ENCODE assay signal across 11 cellular contexts in genomic region chr17:31320231-31320630, GRCh38. TPM values are rescaled to one million over a fixed set of nuclear protein-coding genes. Genes with fewer than 3 reads are reported as not detected.
DNase-seq lines count a peak whose midpoint lies in the region; ATAC-seq, FAIRE-seq and TF ChIP-seq lines count a peak whose summit lies in the region.
"Had no signal": no experiment of that assay in that cellular context is flagged by ENCODE, and none has a peak within 500 bp of the region (broad histone marks: within the 10 kb centered on the region; RNA-seq: fewer than 3 reads in every experiment).

No MANE protein-coding gene starts in this region.

- H3K36me3 Mint-ChIP-seq in activated CD8-positive, alpha-beta T cell treated with anti-CD3 and anti-CD28 coated beads, Interleukin-2, amount 10 ng/mL, durations not matched to agents 7 days and 5 days (ENCODE audit: low read depth), result peaks cover 35% of the 10 kb centered on the region

- ATAC-seq in right lobe of liver (no peak), HepG2 (no peak), lower lobe of right lung (no peak)
- ATAC-seq in activated CD8-positive, alpha-beta T cell treated with anti-CD3 and anti-CD28 coated beads, Interleukin-2, amount 10 ng/mL, durations not matched to agents 7 days and 5 days, result no peak
- ATAC-seq: heart right ventricle had no signal

- in situ Hi-C loops in HepG2 (cut with HindIII; ENCODE audit: extremely low pct_ligation_motif_present, low pct_unique_long_range_greater_than_20kb) (no loop called here), HAP-1 (cut with MboI; ENCODE audit: low sequenced_read_pairs) (no loop called here)

- intact Hi-C loops in right lobe of liver (cut with DNase I) (no loop called here), HepG2 (cut with micrococcal nuclease; ENCODE audit: unreplicated experiment) (no loop called here), lower lobe of right lung (cut with DNase I) (no loop called here), tibial artery (cut with DNase I; ENCODE audit: low total_unique reads) (no loop called here)

- peak overlapping the region in 1 of 3 donors; percentile 19 for H3K4me3 ChIP-seq in right lobe of liver
- H3K4me3 ChIP-seq in HepG2 (replicated peaks in 1 of 3; ENCODE audit: insufficient read depth in 1 of 3, low read depth in 2 of 3, low read length in 3 of 3), result no peak overlapping the region
- H3K4me3 ChIP-seq in lower lobe of right lung, result peak overlapping the region; percentile 45
- peak overlapping the region in 1 of 2 donors; percentile 15 for H3K4me3 ChIP-seq in tibial artery
- no peak overlapping the region for H3K4me3 ChIP-seq in HAP-1

- H4K20me1 ChIP-seq in HepG2 (ENCODE audit: insufficient read depth, low read length), result no peaks in the 10 kb centered on the region

- peak overlapping the region; percentile 93 for H3K27ac Mint-ChIP-seq in activated CD8-positive, alpha-beta T cell treated with anti-CD3 and anti-CD28 coated beads, Interleukin-2, amount 10 ng/mL, durations not matched to agents 7 days and 5 days

- H3K4me1 Mint-ChIP-seq in activated CD8-positive, alpha-beta T cell treated with anti-CD3 and anti-CD28 coated beads, Interleukin-2, amount 10 ng/mL, durations not matched to agents 7 days and 5 days (ENCODE audit: low read depth), result peaks cover 39% of the 10 kb centered on the region

- H3K4me3 Mint-ChIP-seq in activated CD8-positive, alpha-beta T cell treated with anti-CD3 and anti-CD28 coated beads, Interleukin-2, amount 10 ng/mL, durations not matched to agents 7 days and 5 days, result peak overlapping the region; percentile 74

- H3K9me3 Mint-ChIP-seq in activated CD8-positive, alpha-beta T cell treated with anti-CD3 and anti-CD28 coated beads, Interleukin-2, amount 10 ng/mL, durations not matched to agents 7 days and 5 days (ENCODE audit: insufficient read depth), result no peaks in the 10 kb centered on the region

- no TSS peak for BruUV-seq in HepG2 (replicated peaks; lab: Mats Ljungman, UMichigan)

- H2AFZ ChIP-seq in HepG2 (ENCODE audit: low read length), result no peak overlapping the region

- no peaks in the 10 kb centered on the region for H3K9me3 ChIP-seq in right lobe of liver
- H3K9me3 ChIP-seq in HepG2 (ENCODE audit: low read length), result no peaks in the 10 kb centered on the region
- no peaks in the 10 kb centered on the region for H3K9me3 ChIP-seq in lower lobe of right lung
- H3K9me3 ChIP-seq in tibial artery, result no peaks in the 10 kb centered on the region
- no peaks in the 10 kb centered on the region for H3K9me3 ChIP-seq in HAP-1
- H3K9me3 ChIP-seq: heart right ventricle had no signal

- no peak for TF ChIP-seq CTCF in right lobe of liver (IDR thresholded peaks at IDR 0.05)
- no peak for TF ChIP-seq CTCF in HepG2 (CRISPR knock-in tag; IDR thresholded peaks at IDR 0.05)
- no peak for TF ChIP-seq CTCF in lower lobe of right lung (IDR thresholded peaks at IDR 0.05)
- no peak for TF ChIP-seq CTCF in tibial artery (IDR thresholded peaks at IDR 0.05)

- TF ChIP-seq POLR2A in right lobe of liver (IDR thresholded peaks at IDR 0.05), result no peak
- no peak for TF ChIP-seq POLR2A in HepG2 (IDR thresholded peaks at IDR 0.05; ENCODE audit: insufficient read depth in 1 of 2, low read depth in 2 of 2, low read length in 2 of 2)

- WGBS in right lobe of liver (ENCODE audit: insufficient coverage, low coverage, low lambda C conversion rate, missing lambda C conversion rate), result 77% methylated on average over 2 of the region's 2 CpGs
- 98% methylated on average over 2 of the region's 2 CpGs for WGBS in HepG2 (ENCODE audit: low lambda C conversion rate)

- no peak for DNase-seq in right lobe of liver
- DNase-seq in HepG2 (ENCODE audit: low spot score), result no peak
- DNase-seq in activated CD8-positive, alpha-beta T cell treated with anti-CD3 and anti-CD28 coated beads, Interleukin-2, amount 10 ng/mL, durations not matched to agents 7 days and 5 days, result no peak
- DNase-seq in lower lobe of right lung, result no peak
- no peak for DNase-seq in retina
- no peak for DNase-seq in tibial artery
- DNase-seq in islet precursor cell, result no peak
- DNase-seq in HAP-1 (ENCODE audit: low spot score in 2 of 2), result no peak
- DNase-seq: heart right ventricle, NCI-H1694 treated with DMSO at 0.1 percent for 48 hours, SHP77 had no signal

- H3K27me3 Mint-ChIP-seq in activated CD8-positive, alpha-beta T cell treated with anti-CD3 and anti-CD28 coated beads, Interleukin-2, amount 10 ng/mL, durations not matched to agents 7 days and 5 days (ENCODE audit: low read depth), result no peaks in the 10 kb centered on the region

- H3K4me1 ChIP-seq in right lobe of liver, result no peaks in the 10 kb centered on the region
- no peaks in the 10 kb centered on the region for H3K4me1 ChIP-seq in HepG2 (ENCODE audit: insufficient read depth, low read length)
- H3K4me1 ChIP-seq in lower lobe of right lung, result peaks cover 11% of the 10 kb centered on the region
- H3K4me1 ChIP-seq in tibial artery, result no peaks in the 10 kb centered on the region
- peaks cover 2% of the 10 kb centered on the region; the same call in 1 of the 2 replicates for H3K4me1 ChIP-seq in HAP-1

- FAIRE-seq in HepG2 (lab: Jason Lieb, UNC), result no peak

- H3K27ac ChIP-seq in right lobe of liver (peak overlapping the region in 2 of 3 donors; percentile 17 to 66), HepG2 (ENCODE audit: extremely low read length, insufficient read depth, low read length) (no peak overlapping the region), lower lobe of right lung (peak overlapping the region; percentile 77), tibial artery (no peak overlapping the region)

- POLR2A ChIA-PET in HepG2 (lab: Yijun Ruan, JAX), result no interaction called here
- POLR2A ChIA-PET in activated CD8-positive, alpha-beta T cell treated with anti-CD3 and anti-CD28 coated beads, Interleukin-2, amount 10 ng/mL, durations not matched to agents 7 days and 5 days (lab: Charles Lee), result interaction anchor here (0.8 to 6.2 kb wide), 3 partner anchors 9 to 510 kb away, joined by 3 to 185 read pairs (median 4); partner anchors contain the start of gene EVI2B

- H3K4me2 ChIP-seq in HepG2 (ENCODE audit: low read depth, low read length), result no peak overlapping the region

- H3K36me3 ChIP-seq in right lobe of liver (no peaks in the 10 kb centered on the region), HepG2 (replicated peaks in 1 of 2; ENCODE audit: control insufficient read depth in 1 of 2, insufficient read depth in 2 of 2, low read length in 2 of 2) (no peaks in the 10 kb centered on the region; a peak in 1 of 5 replicates), lower lobe of right lung (no peaks in the 10 kb centered on the region), tibial artery (peaks cover 0 to 4% (median 0%) of the 10 kb centered on the region in 3 donors), HAP-1 (replicated peaks) (no peaks in the 10 kb centered on the region)

- no peaks in the 10 kb centered on the region for H3K79me2 ChIP-seq in HepG2 (ENCODE audit: insufficient read depth, low read length)

- no peak overlapping the region for H3K9ac ChIP-seq in HepG2 (ENCODE audit: insufficient read depth, low read depth, low read length)

- no peak for TF ChIP-seq RAD21 in HepG2 (CRISPR knock-in tag; IDR thresholded peaks at IDR 0.05)

- CTCF ChIA-PET in HepG2 (lab: Yijun Ruan, JAX; ENCODE audit: low intra/inter-chr PET ratio, low total read pairs), result no interaction called here
- CTCF ChIA-PET in activated CD8-positive, alpha-beta T cell treated with anti-CD3 and anti-CD28 coated beads, Interleukin-2, amount 10 ng/mL, durations not matched to agents 7 days and 5 days (lab: Charles Lee), result interaction anchor here (3.2 kb wide), 1 partner anchor 9 kb away, joined by 24 read pairs; no protein-coding TSS in a partner anchor

- H3K27me3 ChIP-seq in right lobe of liver (no peaks in the 10 kb centered on the region), HepG2 (ENCODE audit: control insufficient read depth in 1 of 2, insufficient read depth in 2 of 2, low read length in 2 of 2) (no peaks in the 10 kb centered on the region), lower lobe of right lung (ENCODE audit: low read depth) (no peaks in the 10 kb centered on the region), tibial artery (no peaks in the 10 kb centered on the region), HAP-1 (ENCODE audit: low read depth) (no peaks in the 10 kb centered on the region)
- H3K27me3 ChIP-seq: heart right ventricle had no signal

- TF ChIP-seq EP300 in HepG2 (IDR thresholded peaks at IDR 0.05; ENCODE audit: low read depth in 2 of 2, low read length in 2 of 2) (no peak), HepG2 (CRISPR knock-in tag; IDR thresholded peaks at IDR 0.05; ENCODE audit: borderline replicate concordance) (no peak)

RNA-seq across cellular contexts. Expression of gene EVI2A, which starts 1.2 kb away (rescaled TPM):
- total RNA-seq in right lobe of liver, result 1 to 10 TPM in 5 of 6 experiments, under 1 TPM in 1; 0.26 to 5.5 (median 2.4) TPM
- total RNA-seq in HepG2 (2016; rRNA removed; fragmentation: Illumina TruSeq; extraction: Trizol), result not detected in 2 replicates
- total RNA-seq in HepG2 (2016; cell fraction: cytosol; rRNA removed; fragmentation: Illumina TruSeq; extraction: Trizol; ENCODE audit: low read depth), result not detected in 2 replicates
- total RNA-seq in HepG2 (2016; cell fraction: insoluble cytoplasmic fraction; rRNA removed; fragmentation: Illumina TruSeq; extraction: Trizol), result not detected in 2 replicates
- total RNA-seq in HepG2 (2016; cell fraction: membrane; rRNA removed; fragmentation: Illumina TruSeq; extraction: Trizol), result not detected in 2 replicates
- total RNA-seq in HepG2 (2016; cell fraction: nucleus; rRNA removed; fragmentation: Illumina TruSeq; extraction: Trizol), result not detected in 2 replicates
- not detected in 2 replicates for polyA plus RNA-seq in HepG2 (2011; rRNA removed)
- polyA plus RNA-seq in HepG2 (2011; cell fraction: cytosol; rRNA removed), result not detected in 2 replicates
- not detected in 2 replicates for polyA plus RNA-seq in HepG2 (2011; cell fraction: nucleus; rRNA removed)
- not detected in 2 replicates for polyA plus RNA-seq in HepG2 (2012)
- polyA plus RNA-seq in HepG2 (2016; cell fraction: cytosol; fragmentation: Illumina TruSeq; extraction: Trizol; ENCODE audit: low read depth), result not detected in 2 replicates
- polyA plus RNA-seq in HepG2 (2016; cell fraction: insoluble cytoplasmic fraction; fragmentation: Illumina TruSeq; extraction: Trizol; ENCODE audit: low read depth), result not detected in 2 replicates
- polyA plus RNA-seq in HepG2 (2016; cell fraction: membrane; fragmentation: Illumina TruSeq; extraction: Trizol; ENCODE audit: low read depth), result not detected in 2 replicates
- polyA plus RNA-seq in HepG2 (2016; cell fraction: nucleus; fragmentation: Illumina TruSeq; extraction: Trizol; ENCODE audit: insufficient read depth, low read depth), result not detected in 2 replicates
- polyA minus RNA-seq in HepG2 (2011; rRNA and poly(A)+ RNA removed; ENCODE audit: low replicate concordance), result not detected in 2 replicates
- polyA minus RNA-seq in HepG2 (2011; cell fraction: cytosol; rRNA and poly(A)+ RNA removed), result not detected in 2 replicates
- polyA minus RNA-seq in HepG2 (2011; cell fraction: nucleus; rRNA and poly(A)+ RNA removed), result not detected in 2 replicates
- total RNA-seq in activated CD8-positive, alpha-beta T cell treated with anti-CD3 and anti-CD28 coated beads, Interleukin-2, amount 10 ng/mL, durations not matched to agents 7 days and 5 days, result 10 to 100 TPM; 40.4 to 44.2 TPM
- total RNA-seq in lower lobe of right lung, result 45.2 TPM

RNA-seq across cellular contexts. Expression of gene EVI2B, which starts 6.4 kb away (rescaled TPM):
- total RNA-seq in right lobe of liver (1 to 10 TPM; 1.5 to 9.4 (median 4.9) TPM), HepG2 (2016; rRNA removed; fragmentation: Illumina TruSeq; extraction: Trizol) (not detected in 2 replicates), lower lobe of right lung (130 TPM)
- total RNA-seq in HepG2 (2016; cell fraction: cytosol; rRNA removed; fragmentation: Illumina TruSeq; extraction: Trizol; ENCODE audit: low read depth), result not detected in 2 replicates
- not detected in 2 replicates for total RNA-seq in HepG2 (2016; cell fraction: insoluble cytoplasmic fraction; rRNA removed; fragmentation: Illumina TruSeq; extraction: Trizol)
- total RNA-seq in HepG2 (2016; cell fraction: membrane; rRNA removed; fragmentation: Illumina TruSeq; extraction: Trizol), result not detected in 2 replicates
- not detected in 2 replicates for total RNA-seq in HepG2 (2016; cell fraction: nucleus; rRNA removed; fragmentation: Illumina TruSeq; extraction: Trizol)
- not detected in 2 replicates for polyA plus RNA-seq in HepG2 (2011; rRNA removed)
- not detected in 2 replicates for polyA plus RNA-seq in HepG2 (2011; cell fraction: cytosol; rRNA removed)
- polyA plus RNA-seq in HepG2 (2011; cell fraction: nucleus; rRNA removed), result not detected in 2 replicates
- not detected in 2 replicates for polyA plus RNA-seq in HepG2 (2012)
- not detected in 2 replicates for polyA plus RNA-seq in HepG2 (2016; cell fraction: cytosol; fragmentation: Illumina TruSeq; extraction: Trizol; ENCODE audit: low read depth)
- polyA plus RNA-seq in HepG2 (2016; cell fraction: insoluble cytoplasmic fraction; fragmentation: Illumina TruSeq; extraction: Trizol; ENCODE audit: low read depth), result not detected in 2 replicates
- not detected in 2 replicates for polyA plus RNA-seq in HepG2 (2016; cell fraction: membrane; fragmentation: Illumina TruSeq; extraction: Trizol; ENCODE audit: low read depth)
- polyA plus RNA-seq in HepG2 (2016; cell fraction: nucleus; fragmentation: Illumina TruSeq; extraction: Trizol; ENCODE audit: insufficient read depth, low read depth), result not detected in 2 replicates
- polyA minus RNA-seq in HepG2 (2011; rRNA and poly(A)+ RNA removed; ENCODE audit: low replicate concordance), result not detected in 2 replicates
- not detected in 2 replicates for polyA minus RNA-seq in HepG2 (2011; cell fraction: cytosol; rRNA and poly(A)+ RNA removed)
- 0.13 TPM in 1 of 2 replicates, not detected in the other for polyA minus RNA-seq in HepG2 (2011; cell fraction: nucleus; rRNA and poly(A)+ RNA removed)
- total RNA-seq in activated CD8-positive, alpha-beta T cell treated with anti-CD3 and anti-CD28 coated beads, Interleukin-2, amount 10 ng/mL, durations not matched to agents 7 days and 5 days, result 10 to 100 TPM; 49.1 to 52.6 TPM

RNA-seq across cellular contexts. Expression of gene OMG, which starts 23.2 kb away (rescaled TPM):
- total RNA-seq in right lobe of liver (under 1 TPM in 2 of 6 experiments, not detected in 4; 0.29 to 0.62 TPM), HepG2 (2016; rRNA removed; fragmentation: Illumina TruSeq; extraction: Trizol) (not detected in 2 replicates), lower lobe of right lung (12.4 TPM)
- total RNA-seq in HepG2 (2016; cell fraction: cytosol; rRNA removed; fragmentation: Illumina TruSeq; extraction: Trizol; ENCODE audit: low read depth), result not detected in 2 replicates
- total RNA-seq in HepG2 (2016; cell fraction: insoluble cytoplasmic fraction; rRNA removed; fragmentation: Illumina TruSeq; extraction: Trizol), result not detected in 2 replicates
- total RNA-seq in HepG2 (2016; cell fraction: membrane; rRNA removed; fragmentation: Illumina TruSeq; extraction: Trizol), result not detected in 2 replicates
- total RNA-seq in HepG2 (2016; cell fraction: nucleus; rRNA removed; fragmentation: Illumina TruSeq; extraction: Trizol), result not detected in 2 replicates
- polyA plus RNA-seq in HepG2 (2011; rRNA removed), result not detected in 2 replicates
- polyA plus RNA-seq in HepG2 (2011; cell fraction: cytosol; rRNA removed), result not detected in 2 replicates
- polyA plus RNA-seq in HepG2 (2011; cell fraction: nucleus; rRNA removed), result not detected in 2 replicates
- 0.24 TPM in 1 of 2 replicates, not detected in the other for polyA plus RNA-seq in HepG2 (2012)
- polyA plus RNA-seq in HepG2 (2016; cell fraction: cytosol; fragmentation: Illumina TruSeq; extraction: Trizol; ENCODE audit: low read depth), result not detected in 2 replicates
- not detected in 2 replicates for polyA plus RNA-seq in HepG2 (2016; cell fraction: insoluble cytoplasmic fraction; fragmentation: Illumina TruSeq; extraction: Trizol; ENCODE audit: low read depth)
- not detected in 2 replicates for polyA plus RNA-seq in HepG2 (2016; cell fraction: membrane; fragmentation: Illumina TruSeq; extraction: Trizol; ENCODE audit: low read depth)
- polyA plus RNA-seq in HepG2 (2016; cell fraction: nucleus; fragmentation: Illumina TruSeq; extraction: Trizol; ENCODE audit: insufficient read depth, low read depth), result not detected in 2 replicates
- polyA minus RNA-seq in HepG2 (2011; rRNA and poly(A)+ RNA removed; ENCODE audit: low replicate concordance), result not detected in 2 replicates
- polyA minus RNA-seq in HepG2 (2011; cell fraction: cytosol; rRNA and poly(A)+ RNA removed), result not detected in 2 replicates
- 0.37 TPM in 1 of 2 replicates, not detected in the other for polyA minus RNA-seq in HepG2 (2011; cell fraction: nucleus; rRNA and poly(A)+ RNA removed)
- under 1 TPM; 0.29 to 0.50 TPM for total RNA-seq in activated CD8-positive, alpha-beta T cell treated with anti-CD3 and anti-CD28 coated beads, Interleukin-2, amount 10 ng/mL, durations not matched to agents 7 days and 5 days

Comparison
In these comparisons a context has a peak if more than half of its experiments do, and no peak if none do; other contexts are left out.
1. H3K27ac ChIP-seq: peak in right lobe of liver (2 of 3) and lower lobe of right lung (single experiment); none in HepG2 (single experiment) and tibial artery (0 of 2).
2. RNA of gene EVI2B, which starts 6.4 kb away (total RNA-seq): 130 TPM in lower lobe of right lung (single experiment) and 49.1 to 52.6 TPM in activated CD8-positive, alpha-beta T cell treated with anti-CD3 and anti-CD28 coated beads, Interleukin-2, amount 10 ng/mL, durations not matched to agents 7 days and 5 days; 1.5 to 9.4 TPM in right lobe of liver and not detected in HepG2; every median in the first group is over 4 times any median in the second.